Comparison of ENCODE assay signal across 8 cellular contexts in genomic region chr4:137510866-137511265, GRCh38. TPM values are rescaled to one million over a fixed set of nuclear protein-coding genes. Genes with fewer than 3 reads are reported as not detected.
DNase-seq lines count a peak whose midpoint lies in the region; ATAC-seq lines count a peak whose summit lies in the region.

No MANE protein-coding gene starts in this region.

- H3K9me3 Mint-ChIP-seq in activated naive CD8-positive, alpha-beta T cell treated with anti-CD3 and anti-CD28 coated beads for 36 hours: no peaks in the 10 kb centered on the region
- H3K9me3 Mint-ChIP-seq in activated T-helper 2 cell treated with anti-CD3 and anti-CD28 coated beads, Interferon-gamma antibody, Interleukin-2, Interleukin-4, amounts not matched to agents 10 μg/mL and 5 μg/mL and 100 μg/mL, durations not matched to agents 14 hours and 24 hours and 36 hours: no peaks in the 10 kb centered on the region

- H3K9ac ChIP-seq in NT2/D1 (ENCODE audit: insufficient read length, low read depth) (no peak overlapping the region), skeletal muscle satellite cell (ENCODE audit: low read depth, low read length) (peak overlapping the region; percentile 17)

- no peaks in the 10 kb centered on the region for H3K27me3 Mint-ChIP-seq in activated naive CD8-positive, alpha-beta T cell treated with anti-CD3 and anti-CD28 coated beads for 36 hours
- H3K27me3 Mint-ChIP-seq in activated T-helper 2 cell treated with anti-CD3 and anti-CD28 coated beads, Interferon-gamma antibody, Interleukin-2, Interleukin-4, amounts not matched to agents 10 μg/mL and 5 μg/mL and 100 μg/mL, durations not matched to agents 14 hours and 24 hours and 36 hours (ENCODE audit: low read depth): no peaks in the 10 kb centered on the region

- H3K4me1 ChIP-seq in NT2/D1 (ENCODE audit: insufficient read depth, insufficient read length) (no peaks in the 10 kb centered on the region), skeletal muscle satellite cell (ENCODE audit: control insufficient read depth, insufficient read depth, low read length) (peaks cover 20% of the 10 kb centered on the region)

- H3K36me3 Mint-ChIP-seq in activated naive CD8-positive, alpha-beta T cell treated with anti-CD3 and anti-CD28 coated beads for 36 hours: no peaks in the 10 kb centered on the region
- no peaks in the 10 kb centered on the region for H3K36me3 Mint-ChIP-seq in activated T-helper 2 cell treated with anti-CD3 and anti-CD28 coated beads, Interferon-gamma antibody, Interleukin-2, Interleukin-4, amounts not matched to agents 10 μg/mL and 5 μg/mL and 100 μg/mL, durations not matched to agents 14 hours and 24 hours and 36 hours (ENCODE audit: low read depth)

- H3K4me3 ChIP-seq in NT2/D1 (ENCODE audit: insufficient read length, low read depth) (no peak overlapping the region), skeletal muscle satellite cell (ENCODE audit: low read length) (peak overlapping the region; percentile 52)

- H3K4me1 Mint-ChIP-seq in activated naive CD8-positive, alpha-beta T cell treated with anti-CD3 and anti-CD28 coated beads for 36 hours: no peaks in the 10 kb centered on the region
- H3K4me1 Mint-ChIP-seq in activated T-helper 2 cell treated with anti-CD3 and anti-CD28 coated beads, Interferon-gamma antibody, Interleukin-2, Interleukin-4, amounts not matched to agents 10 μg/mL and 5 μg/mL and 100 μg/mL, durations not matched to agents 14 hours and 24 hours and 36 hours (ENCODE audit: low read depth): no peaks in the 10 kb centered on the region

- peak; percentile 23 for DNase-seq in NT2/D1 (ENCODE audit: low read depth, low spot score)
- peak; percentile 97 for DNase-seq in fibroblast of the conjunctiva (ENCODE audit: low read depth)
- DNase-seq in activated naive CD8-positive, alpha-beta T cell treated with anti-CD3 and anti-CD28 coated beads for 36 hours: no peak
- DNase-seq in activated T-helper 2 cell treated with anti-CD3 and anti-CD28 coated beads, Interferon-gamma antibody, Interleukin-2, Interleukin-4, amounts not matched to agents 10 μg/mL and 5 μg/mL and 100 μg/mL, durations not matched to agents 14 hours and 24 hours and 36 hours (ENCODE audit: low spot score): no peak
- no peak for DNase-seq in putamen (ENCODE audit: low spot score)

- H3K36me3 ChIP-seq in NT2/D1 (ENCODE audit: insufficient read depth, insufficient read length, low read length) (no peaks in the 10 kb centered on the region), skeletal muscle satellite cell (ENCODE audit: insufficient read depth, low read length) (no peaks in the 10 kb centered on the region)

- H3K4me2 ChIP-seq in skeletal muscle satellite cell (ENCODE audit: low read length): peak overlapping the region; percentile 72

- H3K9me3 ChIP-seq in NT2/D1 (ENCODE audit: insufficient read depth, low read length) (no peaks in the 10 kb centered on the region), skeletal muscle satellite cell (replicated peaks; ENCODE audit: low read length) (no peaks in the 10 kb centered on the region)

- ATAC-seq in GM19035 (IDR thresholded peaks at IDR 0.05; ENCODE audit: unreplicated experiment): peak; percentile 81
- no peak for ATAC-seq in GM18498 (IDR thresholded peaks at IDR 0.05; ENCODE audit: unreplicated experiment)

- no peak overlapping the region for H3K27ac Mint-ChIP-seq in activated naive CD8-positive, alpha-beta T cell treated with anti-CD3 and anti-CD28 coated beads for 36 hours
- H3K27ac Mint-ChIP-seq in activated T-helper 2 cell treated with anti-CD3 and anti-CD28 coated beads, Interferon-gamma antibody, Interleukin-2, Interleukin-4, amounts not matched to agents 10 μg/mL and 5 μg/mL and 100 μg/mL, durations not matched to agents 14 hours and 24 hours and 36 hours: no peak overlapping the region

- no peak overlapping the region for H3K4me3 Mint-ChIP-seq in activated naive CD8-positive, alpha-beta T cell treated with anti-CD3 and anti-CD28 coated beads for 36 hours
- no peak overlapping the region for H3K4me3 Mint-ChIP-seq in activated T-helper 2 cell treated with anti-CD3 and anti-CD28 coated beads, Interferon-gamma antibody, Interleukin-2, Interleukin-4, amounts not matched to agents 10 μg/mL and 5 μg/mL and 100 μg/mL, durations not matched to agents 14 hours and 24 hours and 36 hours (ENCODE audit: low read depth)

- H3K27me3 ChIP-seq in NT2/D1 (ENCODE audit: insufficient read depth, insufficient read length) (no peaks in the 10 kb centered on the region), skeletal muscle satellite cell (ENCODE audit: control insufficient read depth, insufficient read depth, low read length) (no peaks in the 10 kb centered on the region)

- intact Hi-C loops in activated T-helper 2 cell treated with anti-CD3 and anti-CD28 coated beads, Interferon-gamma antibody, Interleukin-2, Interleukin-4, amounts not matched to agents 10 μg/mL and 5 μg/mL and 100 μg/mL, durations not matched to agents 14 hours and 24 hours and 36 hours (cut with micrococcal nuclease): no loop called here

RNA-seq across cellular contexts. Expression of gene PCDH18, which starts 21.4 kb away (rescaled TPM):
- total RNA-seq in skeletal muscle satellite cell (2012; rRNA removed): 51.0 and 53.3 TPM in 2 replicates
- under 1 TPM; 0.04 to 0.06 TPM for total RNA-seq in activated naive CD8-positive, alpha-beta T cell treated with anti-CD3 and anti-CD28 coated beads for 36 hours
- not detected in 2 replicates for total RNA-seq in activated T-helper 2 cell treated with anti-CD3 and anti-CD28 coated beads, Interferon-gamma antibody, Interleukin-2, Interleukin-4, amounts not matched to agents 10 μg/mL and 5 μg/mL and 100 μg/mL, durations not matched to agents 14 hours and 24 hours and 36 hours

Comparison
In these comparisons a context has a peak if more than half of its experiments do, and no peak if none do; other contexts are left out.
1. DNase-seq: peak in NT2/D1 (single experiment) and fibroblast of the conjunctiva (single experiment); none in activated naive CD8-positive, alpha-beta T cell treated with anti-CD3 and anti-CD28 coated beads for 36 hours (single experiment), activated T-helper 2 cell treated with anti-CD3 and anti-CD28 coated beads, Interferon-gamma antibody, Interleukin-2, Interleukin-4, amounts not matched to agents 10 μg/mL and 5 μg/mL and 100 μg/mL, durations not matched to agents 14 hours and 24 hours and 36 hours (single experiment) and putamen (single experiment).